19 cellular contexts compared by ENCODE assay signal in the genomic region with DNA sequence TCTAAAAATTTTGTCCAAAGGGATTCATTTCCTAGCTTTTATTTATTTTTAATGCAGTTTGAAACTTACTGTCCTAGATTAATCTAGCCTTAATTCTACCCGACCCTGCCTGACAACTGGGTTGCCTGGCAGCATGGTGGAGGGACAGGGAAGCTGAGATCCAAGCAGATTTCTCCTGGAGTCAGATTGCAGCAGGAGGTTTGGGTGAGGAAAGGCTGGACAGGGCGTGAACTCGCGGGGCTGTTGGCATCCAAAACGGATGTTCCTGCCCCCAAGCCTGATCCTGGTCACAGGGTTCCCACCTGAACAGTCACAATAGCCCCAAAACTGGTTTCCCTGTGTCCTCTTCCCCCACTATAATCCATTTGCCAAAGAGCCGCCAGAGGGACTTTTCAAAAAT. TPM values are rescaled to one million over a fixed set of nuclear protein-coding genes. Genes with fewer than 3 reads are reported as not detected.
DNase-seq lines count a peak whose midpoint lies in the region; ATAC-seq and TF ChIP-seq lines count a peak whose summit lies in the region.
"Had no signal": no experiment of that assay in that cellular context is flagged by ENCODE, and none has a peak within 500 bp of the region (broad histone marks: within the 10 kb centered on the region; RNA-seq: fewer than 3 reads in every experiment).

No MANE protein-coding gene starts in this region.

- intact Hi-C loops in lower lobe of right lung (cut with DNase I) (no loop called here), stomach (cut with DNase I; ENCODE audit: low total_unique reads) (no loop called here)

- H3K27me3 ChIP-seq in SJSA1 (replicated peaks) (no peaks in the 10 kb centered on the region), lower lobe of right lung (ENCODE audit: low read depth) (no peaks in the 10 kb centered on the region), stomach (no peaks in the 10 kb centered on the region)

- TF ChIP-seq POLR2A in stomach (IDR thresholded peaks at IDR 0.05): no peak

- DNase-seq in M059J (ENCODE audit: low read depth): peak; percentile 36
- DNase-seq in SJSA1 (ENCODE audit: low read depth in 1 of 2, low spot score in 2 of 2): no peak
- DNase-seq in lower lobe of right lung: no peak
- no peak for DNase-seq in stomach
- no peak for DNase-seq in NCI-H128 (lab: John Stamatoyannopoulos, UW; ENCODE audit: unreplicated experiment)
- DNase-seq in RPMI8226: no peak
- DNase-seq: activated effector memory CD4-positive, alpha-beta T cell treated with anti-CD3 and anti-CD28 coated beads, Interleukin-2, amount 50 U/mL, for 16 hours; activated T-cell treated with anti-CD3 and anti-CD28 coated beads for 4 hours; KG1; left cardiac atrium; naive B cell; NCI-H1436; NCI-H345; NCI-H748 treated with DMSO at 0.1 percent for 48 hours; stimulated activated CD4-positive, alpha-beta T cell treated with anti-CD3 and anti-CD28 coated beads, Interleukin-2, amount 100 ng/mL, for 24 hours; substantia nigra had no signal

- no peak for TF ChIP-seq EP300 in stomach (IDR thresholded peaks at IDR 0.05)

- 69 to 74% (median 73%) methylated on average over 6 of the region's 6 CpGs for WGBS in stomach, 5 donors

- no peaks in the 10 kb centered on the region for H3K36me3 ChIP-seq in SJSA1
- peaks cover 27% of the 10 kb centered on the region for H3K36me3 ChIP-seq in lower lobe of right lung
- peaks cover 3 to 31% (median 13%) of the 10 kb centered on the region in 4 donors for H3K36me3 ChIP-seq in stomach

- H3K4me1 ChIP-seq in SJSA1 (replicated peaks) (peaks cover 30% of the 10 kb centered on the region), lower lobe of right lung (peaks cover 35% of the 10 kb centered on the region), stomach (peaks cover 25 to 41% (median 38%) of the 10 kb centered on the region in 4 donors)

- H3K9me3 ChIP-seq in SJSA1 (replicated peaks) (no peaks in the 10 kb centered on the region), lower lobe of right lung (no peaks in the 10 kb centered on the region), stomach (no peaks in the 10 kb centered on the region)

- ATAC-seq in lower lobe of right lung (no peak), GM21528 (IDR thresholded peaks at IDR 0.05; ENCODE audit: low FRiP score, unreplicated experiment) (no peak)
- ATAC-seq: HCT116, left cardiac atrium had no signal

- H3K27ac ChIP-seq in SJSA1 (peak overlapping the region; percentile 98; the same call in 1 of the 2 replicates), lower lobe of right lung (peak overlapping the region; percentile 55), stomach (peak overlapping the region in 3 of 5 donors; percentile 73 to 84 (median 78))
- H3K27ac ChIP-seq: C4-2B had no signal

- H3K4me3 ChIP-seq in SJSA1: no peak overlapping the region
- H3K4me3 ChIP-seq in lower lobe of right lung: no peak overlapping the region
- H3K4me3 ChIP-seq in stomach: no peak overlapping the region

- TF ChIP-seq CTCF in lower lobe of right lung (IDR thresholded peaks at IDR 0.05) (no peak), stomach (IDR thresholded peaks at IDR 0.05) (no peak)

RNA-seq across cellular contexts. Expression of a gene that starts 23.2 kb away (rescaled TPM):
- 0.07 and 0.30 TPM in 2 replicates for total RNA-seq in M059J (2014; rRNA removed; shearing (Covaris generic))
- total RNA-seq in SJSA1 (2014; rRNA removed; shearing (Covaris generic)): 1.3 and 1.7 TPM in 2 replicates
- 41.9 TPM for total RNA-seq in lower lobe of right lung
- 100 to 1,000 TPM in 2 of 5 donors, 10 to 100 TPM in 3; 44.9 to 155 (median 91.1) TPM for total RNA-seq in stomach
- 100 to 1,000 TPM in 1 of 3 donors, 10 to 100 TPM in 2; 44.1 to 133 (median 75.6) TPM for polyA plus RNA-seq in stomach

RNA-seq across cellular contexts. Expression of a gene that starts 31.7 kb away (rescaled TPM):
- total RNA-seq in M059J (2014; rRNA removed; shearing (Covaris generic)): 18.3 and 18.6 TPM in 2 replicates
- total RNA-seq in SJSA1 (2014; rRNA removed; shearing (Covaris generic)): 13.7 and 20.2 TPM in 2 replicates
- 11.6 TPM for total RNA-seq in lower lobe of right lung
- 10 to 100 TPM in 3 of 5 donors, 1 to 10 TPM in 2; 7.0 to 29.9 (median 17.1) TPM for total RNA-seq in stomach
- polyA plus RNA-seq in stomach: 10 to 100 TPM in 1 of 3 donors, 1 to 10 TPM in 2; 3.1 to 11.4 (median 6.6) TPM

RNA-seq across cellular contexts. Expression of a gene that starts 57.2 kb away (rescaled TPM):
- total RNA-seq in M059J (2014; rRNA removed; shearing (Covaris generic)): 114 and 166 TPM in 2 replicates
- 236 and 266 TPM in 2 replicates for total RNA-seq in SJSA1 (2014; rRNA removed; shearing (Covaris generic))
- total RNA-seq in lower lobe of right lung: 84.9 TPM
- total RNA-seq in stomach: 100 to 1,000 TPM in 1 of 5 donors, 10 to 100 TPM in 4; 27.8 to 182 (median 41.5) TPM
- polyA plus RNA-seq in stomach: 10 to 100 TPM; 54.9 to 77.0 (median 58.8) TPM

Comparison
In these comparisons a context has a peak if more than half of its experiments do, and no peak if none do; other contexts are left out.
1. RNA of a gene that starts 23.2 kb away (total RNA-seq): 44.9 to 155 TPM in stomach and 41.9 TPM in lower lobe of right lung (single experiment); 1.3 to 1.7 TPM in SJSA1 and 0.07 to 0.30 TPM in M059J; every median in the first group is over 10 times any median in the second.
2. Peak in every context shown above with its lines, with median percentiles within 50 percentile points of each other: H3K27ac ChIP-seq.